Comparison of ENCODE assay signal across 8 cellular contexts in the genomic region with DNA sequence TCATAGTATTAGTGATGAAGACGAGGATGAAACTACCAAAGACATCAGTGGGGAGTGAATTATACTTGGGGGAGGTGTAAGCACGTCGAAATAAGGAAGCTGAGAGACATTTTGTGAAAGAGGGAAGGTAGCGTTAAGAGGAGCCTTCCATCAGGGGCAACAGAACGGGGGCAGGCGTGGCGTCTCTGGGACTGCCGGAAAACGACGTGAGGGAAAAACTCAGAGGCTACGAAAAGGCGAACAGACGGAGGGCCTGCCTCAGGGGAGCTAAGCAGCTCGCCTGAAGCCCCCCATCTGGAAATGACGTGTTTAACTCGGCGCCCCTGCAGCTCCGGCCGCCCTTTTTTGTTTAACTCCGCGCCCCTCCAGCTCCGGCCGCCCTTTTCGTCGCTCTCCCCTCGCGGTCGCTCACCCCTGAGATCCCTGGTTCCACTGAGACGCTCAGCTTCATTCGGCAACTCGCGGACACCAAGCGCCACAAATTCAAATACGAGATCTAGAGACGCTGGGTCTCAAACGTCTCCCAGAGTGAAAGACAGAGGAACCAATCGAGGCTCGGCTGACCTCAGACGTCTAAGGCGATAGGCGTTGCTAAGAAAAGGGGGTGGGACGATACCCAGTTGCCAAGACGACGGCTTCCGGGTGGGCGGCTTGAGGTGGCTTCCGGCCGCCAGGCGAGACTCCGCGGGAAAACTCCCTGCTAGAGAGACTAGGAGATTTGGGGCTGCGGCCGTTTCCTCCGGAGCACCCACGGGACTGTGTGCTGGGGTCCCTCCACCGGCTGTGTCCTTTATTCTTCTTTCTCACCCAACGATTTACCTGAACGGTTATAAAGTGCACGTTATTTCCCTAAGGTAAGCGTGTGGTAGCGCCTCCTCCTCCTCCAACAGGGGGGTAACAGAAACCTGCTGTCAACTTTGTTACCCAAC.
DNase-seq lines count a peak whose midpoint lies in the region; FAIRE-seq and TF ChIP-seq lines count a peak whose summit lies in the region.

No MANE protein-coding gene starts in this region.

- FAIRE-seq in G401.6 (lab: Jason Lieb, UNC): peak; percentile 96

- H3K27ac Mint-ChIP-seq in neural crest cell (ENCODE audit: unreplicated experiment): peak overlapping the region; percentile 100

- H3K27me3 ChIP-seq in HAP-1 (ENCODE audit: low read depth) (no peaks in the 10 kb centered on the region), MG63 (no peaks in the 10 kb centered on the region), stomach (no peaks in the 10 kb centered on the region)

- peaks cover 9% of the 10 kb centered on the region for H3K9me3 Mint-ChIP-seq in neural crest cell

- in situ Hi-C loops in HAP-1 (cut with MboI; ENCODE audit: low sequenced_read_pairs): no loop called here

- peak overlapping the region; percentile 11 to 86 (median 69) for H3K27ac ChIP-seq in stomach

- peaks cover 22% of the 10 kb centered on the region for H3K36me3 Mint-ChIP-seq in neural crest cell (ENCODE audit: low read depth)

- H3K27me3 Mint-ChIP-seq in neural crest cell (ENCODE audit: low read depth): no peaks in the 10 kb centered on the region

- TF ChIP-seq CTCF in foreskin fibroblast (IDR thresholded peaks at IDR 0.05; ENCODE audit: low read depth, low read length): no peak
- peak; percentile 23 for TF ChIP-seq CTCF in neural crest cell (conservative IDR thresholded peaks at IDR 0.05)
- no peak for TF ChIP-seq CTCF in stomach (IDR thresholded peaks at IDR 0.05)

- WGBS in stomach, 5 donors: 0 to 1% (median 1%) methylated on average over 61 of the region's 61 CpGs

- H3K4me1 ChIP-seq in HAP-1 (peaks cover 8% of the 10 kb centered on the region; the same call in 1 of the 2 replicates), stomach (peaks cover 7 to 19% (median 14%) of the 10 kb centered on the region in 4 donors)

- H3K36me3 ChIP-seq in HAP-1 (replicated peaks) (no peaks in the 10 kb centered on the region), MG63 (no peaks in the 10 kb centered on the region), stomach (no peaks in the 10 kb centered on the region)

- H3K9me3 ChIP-seq in HAP-1 (no peaks in the 10 kb centered on the region), MG63 (no peaks in the 10 kb centered on the region), stomach (no peaks in the 10 kb centered on the region)

- H3K4me3 Mint-ChIP-seq in neural crest cell: peak overlapping the region; percentile 96

- TF ChIP-seq EP300 in stomach (IDR thresholded peaks at IDR 0.05): no peak

- H3K4me1 Mint-ChIP-seq in neural crest cell: peaks cover 23% of the 10 kb centered on the region

- TF ChIP-seq POLR2A in stomach (IDR thresholded peaks at IDR 0.05): no peak

- H3K4me3 ChIP-seq in HAP-1: peak overlapping the region; percentile 85
- H3K4me3 ChIP-seq in MG63: peak overlapping the region; percentile 92
- H3K4me3 ChIP-seq in foreskin fibroblast (ENCODE audit: low read depth in 1 of 2, low read length in 2 of 2): peak overlapping the region; percentile 70 to 92
- H3K4me3 ChIP-seq in stomach: peak overlapping the region; percentile 77 to 98 (median 82)

- intact Hi-C loops in stomach (cut with DNase I; ENCODE audit: low total_unique reads): no loop called here

- DNase-seq in HAP-1 (ENCODE audit: low spot score in 2 of 2) (peak; percentile 97 to 98), MG63 (peak; percentile 93), SHP77 (lab: John Stamatoyannopoulos, UW) (peak; percentile 98), activated gamma-delta T cell (lab: John Stamatoyannopoulos, UW) (peak; percentile 60), foreskin fibroblast (peak; percentile 98 to 99), neural crest cell (ENCODE audit: low read depth, low spot score) (peak; percentile 88), stomach (peak; percentile 96)

Comparison
In these comparisons a context has a peak if more than half of its experiments do, and no peak if none do; other contexts are left out.
1. Peak in every context shown above with its lines: DNase-seq, H3K4me3 ChIP-seq and H3K27ac ChIP-seq.